Comparison of ENCODE assay signal across 1 cellular context in genomic region chr21:42527127-42527488, GRCh38.
TF ChIP-seq lines count a peak whose summit lies in the region.

No MANE protein-coding gene starts in this region.

TF ChIP-seq in GM12878, 131 proteins besides CTCF, POLR2A, EP300 and RAD21:
- TF ChIP-seq BHLHE40 (IDR thresholded peaks at IDR 0.05; ENCODE audit: borderline replicate concordance in 1 of 2, low read depth in 2 of 2, low read length in 1 of 2) = no peak
